8 cellular contexts compared by ENCODE assay signal in genomic region chr18:35497334-35498197, GRCh38. TPM values are rescaled to one million over a fixed set of nuclear protein-coding genes. Genes with fewer than 3 reads are reported as not detected.
DNase-seq lines count a peak whose midpoint lies in the region; ATAC-seq and TF ChIP-seq lines count a peak whose summit lies in the region.

A gene with protein sequence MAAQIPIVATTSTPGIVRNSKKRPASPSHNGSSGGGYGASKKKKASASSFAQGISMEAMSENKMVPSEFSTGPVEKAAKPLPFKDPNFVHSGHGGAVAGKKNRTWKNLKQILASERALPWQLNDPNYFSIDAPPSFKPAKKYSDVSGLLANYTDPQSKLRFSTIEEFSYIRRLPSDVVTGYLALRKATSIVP (minus strand): TSS chr18:35497960. CDS start chr18:35497874, 86 bp downstream.

- peak; percentile 71 for TF ChIP-seq POLR2A in prostate gland (IDR thresholded peaks at IDR 0.05)

- H3K9me3 ChIP-seq in T-helper 17 cell (ENCODE audit: control insufficient read depth, low read length, poor library complexity, severe bottlenecking) (no peaks in the 10 kb centered on the region), left ventricle myocardium inferior (replicated peaks) (no peaks in the 10 kb centered on the region), prostate gland (no peaks in the 10 kb centered on the region)

- intact Hi-C loops in left ventricle myocardium inferior (cut with micrococcal nuclease), result loop anchor here (10.0 kb wide), 1 partner anchor 87 kb away; the partner anchor contains the start of gene GALNT1
- intact Hi-C loops in prostate gland (cut with DNase I), result no loop called here

- H3K36me3 Mint-ChIP-seq in T-helper 17 cell (ENCODE audit: low read depth), result no peaks in the 10 kb centered on the region

- H3K27me3 ChIP-seq in left ventricle myocardium inferior (ENCODE audit: low read depth) (no peaks in the 10 kb centered on the region), prostate gland (replicated peaks; ENCODE audit: insufficient read depth) (no peaks in the 10 kb centered on the region)

- DNase-seq in NCI-H187 (lab: John Stamatoyannopoulos, UW) (peak; percentile 73 to 85), T-helper 17 cell (peak; percentile 89 to 90 (median 89)), amygdala (lab: John Stamatoyannopoulos, UW) (peak; percentile 28 to 98 (median 85)), left ventricle myocardium inferior (peak; percentile 91), prostate gland (ENCODE audit: low spot score) (peak; percentile 83)

- WGBS in prostate gland, result under 1% methylated on average over 63 of the region's 63 CpGs
- under 1% methylated on average over 63 of the region's 63 CpGs for WGBS in urinary bladder

- peak within 1 kb of the TSS; percentile 96 for H3K27ac ChIP-seq in left ventricle myocardium inferior (replicated peaks)
- peak within 1 kb of the TSS; percentile 92 to 93 for H3K27ac ChIP-seq in prostate gland
- H3K27ac ChIP-seq in urinary bladder (ENCODE audit: low read depth), result peak within 1 kb of the TSS; percentile 91

- H3K4me3 ChIP-seq in left ventricle myocardium inferior (peak within 1 kb of the TSS; percentile 72), prostate gland (peak within 1 kb of the TSS; percentile 53 to 63), urinary bladder (ENCODE audit: low read depth, low read length) (peak within 1 kb of the TSS; percentile 47)

- peak; percentile 94 for ATAC-seq in GM18502 (IDR thresholded peaks at IDR 0.05; ENCODE audit: poor library complexity, unreplicated experiment)
- ATAC-seq in HG02943 (IDR thresholded peaks at IDR 0.05; ENCODE audit: low read depth, unreplicated experiment), result peak; percentile 97
- peak; percentile 90 for ATAC-seq in T-helper 17 cell

- peaks cover 27% of the 10 kb centered on the region for H3K4me1 Mint-ChIP-seq in T-helper 17 cell

- peak within 1 kb of the TSS; percentile 100 for H3K27ac Mint-ChIP-seq in T-helper 17 cell

- H3K27me3 Mint-ChIP-seq in T-helper 17 cell, result no peaks in the 10 kb centered on the region

- H3K4me3 Mint-ChIP-seq in T-helper 17 cell, result peak within 1 kb of the TSS; percentile 98

- no peak for TF ChIP-seq CTCF in left ventricle myocardium inferior (IDR thresholded peaks at IDR 0.05; ENCODE audit: borderline replicate concordance)
- peak in 3 of 4 experiments; percentile 5 to 21 (median 7) for TF ChIP-seq CTCF in prostate gland (IDR thresholded peaks at IDR 0.05)

- H3K36me3 ChIP-seq in left ventricle myocardium inferior (no peaks in the 10 kb centered on the region), prostate gland (no peaks in the 10 kb centered on the region), urinary bladder (ENCODE audit: insufficient read depth) (no peaks in the 10 kb centered on the region)

- peaks cover 24% of the 10 kb centered on the region for H3K4me1 ChIP-seq in left ventricle myocardium inferior
- no peaks in the 10 kb centered on the region for H3K4me1 ChIP-seq in prostate gland (replicated peaks)
- no peaks in the 10 kb centered on the region for H3K4me1 ChIP-seq in urinary bladder (ENCODE audit: insufficient read depth)

RNA-seq across cellular contexts. Expression of the gene that starts here (rescaled TPM):
- total RNA-seq in T-helper 17 cell (10 to 100 TPM; 20.9 to 21.3 TPM), left ventricle myocardium inferior (20.3 TPM), prostate gland (10 to 100 TPM in 1 of 2 donors, 1 to 10 TPM in 1; 5.0 to 26.4 TPM), urinary bladder (11.5 TPM)
- 14.9 TPM for polyA plus RNA-seq in urinary bladder

Comparison
In these comparisons a context has a peak if more than half of its experiments do, and no peak if none do; other contexts are left out.
1. Peak in every context shown above with its lines: DNase-seq, ATAC-seq, H3K4me3 ChIP-seq and H3K27ac ChIP-seq.